Comparison of ENCODE assay signal across 22 cellular contexts in genomic region chr2:53670351-53670750, GRCh38.
"Had no signal": no experiment of that assay in that cellular context is flagged by ENCODE, and none has a peak within 500 bp of the region (broad histone marks: within the 10 kb centered on the region; RNA-seq: fewer than 3 reads in every experiment).

No MANE protein-coding gene starts in this region.

- DNase-seq: activated B cell treated with CpG ODN at 0.5 μM for 24 hours; activated CD4-positive, alpha-beta memory T cell treated with anti-CD3 and anti-CD28 coated beads, Interleukin-2, amount 10 ng/mL, durations not matched to agents 7 days and 5 days; activated CD4-positive, alpha-beta T cell treated with anti-CD3 and anti-CD28 coated beads for 4 hours; activated CD8-positive, alpha-beta memory T cell treated with anti-CD3 and anti-CD28 coated beads, Interleukin-2, amount 10 ng/mL, durations not matched to agents 7 days and 5 days; activated naive CD4-positive, alpha-beta T cell treated with anti-CD3 and anti-CD28 coated beads for 36 hours; anterior cingulate cortex; brain microvascular endothelial cell; cerebellar nuclear complex; effector CD4-positive, alpha-beta T cell; esophagus squamous epithelium; gastrocnemius medialis; head of caudate nucleus; kidney; left ventricle myocardium inferior; stimulated activated CD4-positive, alpha-beta T cell treated with anti-CD3 and anti-CD28 coated beads, Interleukin-15, amount 100 ng/mL, for 24 hours; stimulated activated CD4-positive, alpha-beta T cell treated with anti-CD3 and anti-CD28 coated beads, Interleukin-2, amount 100 ng/mL, for 48 hours; T-helper 1 cell; T-helper 9 cell; transverse colon had no signal

- H3K36me3 ChIP-seq: brain microvascular endothelial cell, left ventricle myocardium inferior, transverse colon had no signal

- H3K27me3 ChIP-seq: brain microvascular endothelial cell, esophagus squamous epithelium, gastrocnemius medialis, suprapubic skin, transverse colon, uterus had no signal

- H3K9me3 ChIP-seq: esophagus squamous epithelium, gastrocnemius medialis, suprapubic skin, transverse colon, uterus had no signal

- H3K4me1 ChIP-seq: esophagus squamous epithelium, gastrocnemius medialis, suprapubic skin had no signal

- ATAC-seq: activated CD8-positive, alpha-beta memory T cell treated with anti-CD3 and anti-CD28 coated beads, Interleukin-2, amount 10 ng/mL, durations not matched to agents 7 days and 5 days; gastrocnemius medialis had no signal

- H3K27ac ChIP-seq: brain microvascular endothelial cell, esophagus squamous epithelium, gastrocnemius medialis, left ventricle myocardium inferior, skin epidermis, suprapubic skin, transverse colon had no signal

- H3K4me3 ChIP-seq: esophagus squamous epithelium, gastrocnemius medialis, left ventricle myocardium inferior, skin epidermis, suprapubic skin, transverse colon, uterus had no signal
